21 cellular contexts compared by ENCODE assay signal in genomic region chr22:47392729-47393128, GRCh38.
"Had no signal": no experiment of that assay in that cellular context is flagged by ENCODE, and none has a peak within 500 bp of the region (broad histone marks: within the 10 kb centered on the region; RNA-seq: fewer than 3 reads in every experiment).

No MANE protein-coding gene starts in this region.

- FAIRE-seq: endothelial cell of umbilical vein, keratinocyte had no signal

- H3K27me3 ChIP-seq: foreskin keratinocyte, left lung, right atrium auricular region, tibial nerve, vagina had no signal

- H3K27ac ChIP-seq: coronary artery, esophagus muscularis mucosa, foreskin keratinocyte, gastroesophageal sphincter, heart left ventricle, left lung, lower lobe of right lung, parathyroid adenoma, prostate gland, right atrium auricular region, sigmoid colon, thoracic aorta, tibial nerve, vagina had no signal

- DNase-seq: dermis blood vessel endothelial cell; effector memory CD4-positive, alpha-beta T cell; foreskin keratinocyte; hypothalamus; lower lobe of right lung; stimulated activated CD4-positive, alpha-beta T cell treated with anti-CD3 and anti-CD28 coated beads, Interleukin-4, amount 100 ng/mL, for 4 hours; stimulated activated naive B cell treated with anti-CD40 and anti-IgM and Interleukin-4, amounts not matched to agents 10 μg/mL and 1 μg/mL and 100 μg/mL, for 72 hours had no signal

- H3K79me2 ChIP-seq: parathyroid adenoma had no signal

- H3K9ac ChIP-seq: parathyroid adenoma had no signal

- H2AFZ ChIP-seq: parathyroid adenoma had no signal

- H3K9me3 ChIP-seq: esophagus muscularis mucosa, gastroesophageal sphincter, heart left ventricle, left lung, lower lobe of right lung, prostate gland, right atrium auricular region, sigmoid colon, thoracic aorta, tibial nerve, vagina had no signal

- ATAC-seq: foreskin keratinocyte; gastroesophageal sphincter; heart left ventricle; left lung; lower lobe of right lung; stimulated activated naive B cell treated with anti-CD40 and anti-IgM and Interleukin-4, amounts not matched to agents 10 μg/mL and 1 μg/mL and 100 μg/mL, for 72 hours had no signal

- H3K36me3 ChIP-seq: esophagus muscularis mucosa, gastroesophageal sphincter, heart left ventricle, left lung, lower lobe of right lung, prostate gland, right atrium auricular region, sigmoid colon, thoracic aorta, tibial nerve, vagina had no signal

- H3K4me3 ChIP-seq: coronary artery, esophagus muscularis mucosa, gastroesophageal sphincter, heart left ventricle, left lung, lower lobe of right lung, prostate gland, right atrium auricular region, sigmoid colon, thoracic aorta, tibial nerve, vagina had no signal

- H3K4me1 ChIP-seq: esophagus muscularis mucosa, foreskin keratinocyte, gastroesophageal sphincter, heart left ventricle, left lung, lower lobe of right lung, parathyroid adenoma, prostate gland, right atrium auricular region, sigmoid colon, tibial nerve, vagina had no signal
